9 cellular contexts compared by ENCODE assay signal in genomic region chr6:45946352-45946751, GRCh38.
DNase-seq lines count a peak whose midpoint lies in the region; ATAC-seq and TF ChIP-seq lines count a peak whose summit lies in the region.
"Had no signal": no experiment of that assay in that cellular context is flagged by ENCODE, and none has a peak within 500 bp of the region (broad histone marks: within the 10 kb centered on the region; RNA-seq: fewer than 3 reads in every experiment).

No MANE protein-coding gene starts in this region.

- DNase-seq in OCI-M1 (lab: John Stamatoyannopoulos, UW) (peak; percentile 44), fibroblast of the conjunctiva (ENCODE audit: low read depth) (peak; percentile 84), sciatic nerve (ENCODE audit: low spot score) (no peak), LoVo (ENCODE audit: low spot score) (no peak)
- DNase-seq: stimulated activated CD4-positive, alpha-beta T cell treated with anti-CD3 and anti-CD28 coated beads, Interleukin-1b, Interleukin-23, amount 100 ng/mL, for 48 hours had no signal

- intact Hi-C loops in sciatic nerve (cut with DNase I), result no loop called here

- peak; percentile 94 for ATAC-seq in sciatic nerve
- ATAC-seq in GM21526 (IDR thresholded peaks at IDR 0.05; ENCODE audit: low FRiP score, unreplicated experiment), result no peak
- no peak for ATAC-seq in HG03571 (IDR thresholded peaks at IDR 0.05; ENCODE audit: unreplicated experiment)
- no peak for ATAC-seq in GM21737 (IDR thresholded peaks at IDR 0.05; ENCODE audit: unreplicated experiment)

- TF ChIP-seq CTCF in GM12872 (IDR thresholded peaks at IDR 0.05; ENCODE audit: insufficient read depth, low read depth, low read length), result peak; percentile 22; the same call in 1 of the 3 replicates

Comparison
In these comparisons a context has a peak if more than half of its experiments do, and no peak if none do; other contexts are left out.
1. DNase-seq: peak in OCI-M1 (single experiment) and fibroblast of the conjunctiva (single experiment); none in sciatic nerve (single experiment) and LoVo (single experiment).